Comparison of ENCODE assay signal across 28 cellular contexts in the genomic region with DNA sequence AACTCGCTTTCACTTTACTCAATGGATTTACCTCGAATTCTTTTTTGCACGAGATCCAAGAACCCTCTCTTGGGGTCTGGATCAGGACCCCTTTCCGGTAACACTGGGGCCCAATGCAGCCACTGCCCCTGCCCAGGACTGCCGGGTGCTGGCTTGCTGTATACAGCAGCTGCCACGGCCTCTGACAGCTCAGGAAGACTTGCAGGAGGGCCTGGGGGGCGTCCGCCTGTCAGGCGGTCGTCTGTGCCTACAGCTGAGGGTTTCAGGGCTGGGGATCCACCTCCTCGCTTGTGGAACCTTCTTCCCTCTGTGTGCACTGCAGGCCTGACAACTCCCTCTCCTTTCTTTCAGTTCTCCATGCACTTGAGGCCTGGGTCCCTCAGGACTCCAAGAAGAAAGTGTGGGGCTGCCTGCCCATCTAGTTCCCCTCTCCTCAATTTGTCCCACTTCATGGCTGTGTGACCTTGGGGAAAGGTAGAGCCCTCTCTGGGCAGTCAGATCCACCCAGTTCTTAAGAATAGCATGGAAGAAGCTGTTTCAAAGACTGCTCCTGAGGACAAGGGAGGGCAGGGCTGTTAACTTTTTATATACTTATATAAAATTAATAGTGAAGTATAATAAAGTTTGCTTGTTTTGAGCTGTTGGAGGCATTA.
"Had no signal": no experiment of that assay in that cellular context is flagged by ENCODE, and none has a peak within 500 bp of the region (broad histone marks: within the 10 kb centered on the region; RNA-seq: fewer than 3 reads in every experiment).

No MANE protein-coding gene starts in this region.

- DNase-seq: cerebellar nuclear complex; dorsolateral prefrontal cortex; effector CD8-positive, alpha-beta T cell; foreskin fibroblast; gastrocnemius medialis; head of caudate nucleus; kidney; left lung; mammary epithelial cell; midbrain; natural killer cell; stimulated activated CD4-positive, alpha-beta T cell treated with anti-CD3 and anti-CD28 coated beads, Interleukin-2, amount 100 ng/mL, for 24 hours; stimulated activated CD4-positive, alpha-beta T cell treated with anti-CD3 and anti-CD28 coated beads, Interleukin-4, amount 100 ng/mL, for 24 hours; stimulated activated naive CD4-positive, alpha-beta T cell treated with Interleukin-2 at 50 U/mL for 16 hours; stomach; testis; tibial artery had no signal

- H3K9me3 Mint-ChIP-seq: endodermal cell, natural killer cell, neural crest cell had no signal

- H3K36me3 Mint-ChIP-seq: natural killer cell; stimulated activated effector memory CD8-positive, alpha-beta T cell treated with anti-CD3 and anti-CD28 coated beads, Interleukin-12 subunit alpha, Interleukin-12 subunit beta, amount 100 ng/mL, for 72 hours had no signal

- H3K4me1 ChIP-seq: gastrocnemius medialis, left lung, pancreas, testis, tibial artery, vagina had no signal

- H3K9me3 ChIP-seq: gastrocnemius medialis, left lung, neutrophil, pancreas, stomach, testis, tibial artery, vagina had no signal

- H3K4me3 ChIP-seq: dorsolateral prefrontal cortex, gastrocnemius medialis, left lung, pancreas, smooth muscle cell, stomach, testis, tibial artery, vagina had no signal

- H3K27me3 Mint-ChIP-seq: progenitor cell of endocrine pancreas had no signal

- H3K27ac ChIP-seq: dorsolateral prefrontal cortex, epithelial cell of prostate, gastrocnemius medialis, left lung, neutrophil, pancreas, stomach, testis, tibial artery, vagina had no signal

- H3K4me3 Mint-ChIP-seq: endodermal cell; natural killer cell; neural crest cell; stimulated activated effector memory CD8-positive, alpha-beta T cell treated with anti-CD3 and anti-CD28 coated beads, Interleukin-12 subunit alpha, Interleukin-12 subunit beta, amount 100 ng/mL, for 72 hours had no signal

- ATAC-seq: esophagus mucosa; gastrocnemius medialis; left lung; natural killer cell; sciatic nerve; stimulated activated effector memory CD8-positive, alpha-beta T cell treated with anti-CD3 and anti-CD28 coated beads, Interleukin-12 subunit alpha, Interleukin-12 subunit beta, amount 100 ng/mL, for 72 hours had no signal

- H3K4me2 ChIP-seq: smooth muscle cell had no signal

- H3K4me1 Mint-ChIP-seq: natural killer cell; neural crest cell; stimulated activated effector memory CD8-positive, alpha-beta T cell treated with anti-CD3 and anti-CD28 coated beads, Interleukin-12 subunit alpha, Interleukin-12 subunit beta, amount 100 ng/mL, for 72 hours had no signal

- H3K27me3 ChIP-seq: gastrocnemius medialis, left lung, neutrophil, pancreas, stomach, testis, tibial artery, vagina had no signal

- H3K27ac Mint-ChIP-seq: endodermal cell; natural killer cell; progenitor cell of endocrine pancreas; stimulated activated effector memory CD8-positive, alpha-beta T cell treated with anti-CD3 and anti-CD28 coated beads, Interleukin-12 subunit alpha, Interleukin-12 subunit beta, amount 100 ng/mL, for 72 hours had no signal

- H3K36me3 ChIP-seq: gastrocnemius medialis, left lung, neutrophil, pancreas, stomach, tibial artery, vagina had no signal
